11 cellular contexts compared by ENCODE assay signal in the genomic region with DNA sequence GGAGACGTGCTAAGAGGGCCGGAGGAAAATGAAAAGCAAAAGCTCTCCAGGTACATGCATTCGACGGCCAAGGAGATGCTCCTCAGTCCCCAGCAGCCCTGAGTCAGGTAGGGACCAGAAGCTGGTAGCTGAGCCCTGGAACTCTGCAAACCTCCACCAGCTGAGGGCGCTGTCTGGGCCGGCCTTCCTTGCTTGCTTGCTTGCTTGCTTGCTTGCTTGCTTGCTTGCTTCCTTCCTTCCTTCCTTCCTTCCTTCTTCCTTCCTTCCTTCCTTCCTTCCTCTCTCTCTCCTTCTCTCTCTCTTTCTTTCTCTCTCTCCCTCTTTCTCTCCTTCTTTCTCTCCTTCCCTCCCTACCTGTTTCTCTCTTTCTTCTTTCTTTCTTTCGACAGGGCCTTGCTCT.
DNase-seq lines count a peak whose midpoint lies in the region; ATAC-seq and TF ChIP-seq lines count a peak whose summit lies in the region.
"Had no signal": no experiment of that assay in that cellular context is flagged by ENCODE, and none has a peak within 500 bp of the region (broad histone marks: within the 10 kb centered on the region; RNA-seq: fewer than 3 reads in every experiment).

No MANE protein-coding gene starts in this region.

- H3K4me3 ChIP-seq in RWPE2 (ENCODE audit: severe bottlenecking) (no peak overlapping the region), fibroblast of the aortic adventitia (ENCODE audit: low read depth, low read length) (no peak overlapping the region)

- H3K4me1 Mint-ChIP-seq in activated T-helper 1 cell treated with anti-CD3 and anti-CD28 coated beads, Interleukin-12 subunit alpha, Interleukin-12 subunit beta, Interleukin-2, Interleukin-4 antibody, amounts not matched to agents 30 ng/mL and 10 ng/mL and 1 ng/mL, durations not matched to agents 14 hours and 24 hours and 36 hours (ENCODE audit: low read depth): no peaks in the 10 kb centered on the region

- H3K27me3 ChIP-seq in RWPE2 (ENCODE audit: insufficient read depth, poor library complexity, severe bottlenecking): no peaks in the 10 kb centered on the region

- H3K4me3 Mint-ChIP-seq in activated T-helper 1 cell treated with anti-CD3 and anti-CD28 coated beads, Interleukin-12 subunit alpha, Interleukin-12 subunit beta, Interleukin-2, Interleukin-4 antibody, amounts not matched to agents 30 ng/mL and 10 ng/mL and 1 ng/mL, durations not matched to agents 14 hours and 24 hours and 36 hours: no peak overlapping the region

- H3K9me3 Mint-ChIP-seq in activated T-helper 1 cell treated with anti-CD3 and anti-CD28 coated beads, Interleukin-12 subunit alpha, Interleukin-12 subunit beta, Interleukin-2, Interleukin-4 antibody, amounts not matched to agents 30 ng/mL and 10 ng/mL and 1 ng/mL, durations not matched to agents 14 hours and 24 hours and 36 hours: no peaks in the 10 kb centered on the region

- H3K27me3 Mint-ChIP-seq in activated T-helper 1 cell treated with anti-CD3 and anti-CD28 coated beads, Interleukin-12 subunit alpha, Interleukin-12 subunit beta, Interleukin-2, Interleukin-4 antibody, amounts not matched to agents 30 ng/mL and 10 ng/mL and 1 ng/mL, durations not matched to agents 14 hours and 24 hours and 36 hours (ENCODE audit: insufficient read depth): peaks cover 8% of the 10 kb centered on the region

- intact Hi-C loops in activated T-helper 1 cell treated with anti-CD3 and anti-CD28 coated beads, Interleukin-12 subunit alpha, Interleukin-12 subunit beta, Interleukin-2, Interleukin-4 antibody, amounts not matched to agents 30 ng/mL and 10 ng/mL and 1 ng/mL, durations not matched to agents 14 hours and 24 hours and 36 hours (cut with micrococcal nuclease): no loop called here

- no peaks in the 10 kb centered on the region for H3K36me3 Mint-ChIP-seq in activated T-helper 1 cell treated with anti-CD3 and anti-CD28 coated beads, Interleukin-12 subunit alpha, Interleukin-12 subunit beta, Interleukin-2, Interleukin-4 antibody, amounts not matched to agents 30 ng/mL and 10 ng/mL and 1 ng/mL, durations not matched to agents 14 hours and 24 hours and 36 hours (ENCODE audit: low read depth)

- H3K9me3 ChIP-seq in RWPE2 (ENCODE audit: severe bottlenecking): no peaks in the 10 kb centered on the region

- no peaks in the 10 kb centered on the region for H3K36me3 ChIP-seq in RWPE2 (ENCODE audit: low read depth)

- no peak for ATAC-seq in RWPE2 (ENCODE audit: low read depth)
- no peak for ATAC-seq in stimulated activated naive CD8-positive, alpha-beta T cell treated with anti-CD3 and anti-CD28 coated beads, Interleukin-15, Interleukin-2, amounts not matched to agents 100 U/mL and 50 U/mL, for 24 hours

- H3K4me1 ChIP-seq in RWPE2 (ENCODE audit: insufficient read depth, poor library complexity, severe bottlenecking): no peaks in the 10 kb centered on the region

- peak; percentile 15 for DNase-seq in activated naive CD4-positive, alpha-beta T cell treated with Interleukin-2 at 50 U/mL for 16 hours
- no peak for DNase-seq in activated naive CD4-positive, alpha-beta T cell (lab: John Stamatoyannopoulos, UW)
- DNase-seq in RWPE2 (ENCODE audit: low spot score) (peak; percentile 56), fibroblast of the aortic adventitia (ENCODE audit: low read depth) (no peak), dedifferentiated amniotic fluid mesenchymal stem cell (ENCODE audit: extremely low spot score) (no peak)
- DNase-seq in stimulated activated naive CD8-positive, alpha-beta T cell treated with anti-CD3 and anti-CD28 coated beads, Interleukin-15, Interleukin-2, amounts not matched to agents 100 U/mL and 50 U/mL, for 24 hours: peak; percentile 45
- DNase-seq in activated T-helper 1 cell treated with anti-CD3 and anti-CD28 coated beads, Interleukin-12 subunit alpha, Interleukin-12 subunit beta, Interleukin-2, Interleukin-4 antibody, amounts not matched to agents 30 ng/mL and 10 ng/mL and 1 ng/mL, durations not matched to agents 14 hours and 24 hours and 36 hours (ENCODE audit: low spot score): no peak
- no peak for DNase-seq in stimulated activated naive CD4-positive, alpha-beta T cell treated with Interleukin-2 at 50 U/mL for 16 hours (lab: John Stamatoyannopoulos, UW)
- DNase-seq: activated effector memory CD4-positive, alpha-beta T cell treated with anti-CD3 and anti-CD28 coated beads, Interleukin-2, amount 50 U/mL, for 16 hours; stimulated activated naive CD4-positive, alpha-beta T cell had no signal

- no peak for TF ChIP-seq CTCF in RWPE2 (IDR thresholded peaks at IDR 0.05; ENCODE audit: poor library complexity, severe bottlenecking)
- peak; percentile 18 for TF ChIP-seq CTCF in fibroblast of the aortic adventitia (IDR thresholded peaks at IDR 0.05; ENCODE audit: insufficient read depth, low read length)

- no peak overlapping the region for H3K27ac Mint-ChIP-seq in activated T-helper 1 cell treated with anti-CD3 and anti-CD28 coated beads, Interleukin-12 subunit alpha, Interleukin-12 subunit beta, Interleukin-2, Interleukin-4 antibody, amounts not matched to agents 30 ng/mL and 10 ng/mL and 1 ng/mL, durations not matched to agents 14 hours and 24 hours and 36 hours

- H3K27ac ChIP-seq in RWPE2 (ENCODE audit: poor library complexity, severe bottlenecking): no peak overlapping the region
- H3K27ac ChIP-seq: RWPE1 had no signal

Comparison
In these comparisons a context has a peak if more than half of its experiments do, and no peak if none do; other contexts are left out.
1. DNase-seq: peak in activated naive CD4-positive, alpha-beta T cell treated with Interleukin-2 at 50 U/mL for 16 hours (single experiment), RWPE2 (single experiment) and stimulated activated naive CD8-positive, alpha-beta T cell treated with anti-CD3 and anti-CD28 coated beads, Interleukin-15, Interleukin-2, amounts not matched to agents 100 U/mL and 50 U/mL, for 24 hours (single experiment); none in activated naive CD4-positive, alpha-beta T cell (0 of 4), fibroblast of the aortic adventitia (single experiment), dedifferentiated amniotic fluid mesenchymal stem cell (single experiment), activated T-helper 1 cell treated with anti-CD3 and anti-CD28 coated beads, Interleukin-12 subunit alpha, Interleukin-12 subunit beta, Interleukin-2, Interleukin-4 antibody, amounts not matched to agents 30 ng/mL and 10 ng/mL and 1 ng/mL, durations not matched to agents 14 hours and 24 hours and 36 hours (single experiment) and stimulated activated naive CD4-positive, alpha-beta T cell treated with Interleukin-2 at 50 U/mL for 16 hours (single experiment).